Comparison of ENCODE assay signal across 8 cellular contexts in the genomic region with DNA sequence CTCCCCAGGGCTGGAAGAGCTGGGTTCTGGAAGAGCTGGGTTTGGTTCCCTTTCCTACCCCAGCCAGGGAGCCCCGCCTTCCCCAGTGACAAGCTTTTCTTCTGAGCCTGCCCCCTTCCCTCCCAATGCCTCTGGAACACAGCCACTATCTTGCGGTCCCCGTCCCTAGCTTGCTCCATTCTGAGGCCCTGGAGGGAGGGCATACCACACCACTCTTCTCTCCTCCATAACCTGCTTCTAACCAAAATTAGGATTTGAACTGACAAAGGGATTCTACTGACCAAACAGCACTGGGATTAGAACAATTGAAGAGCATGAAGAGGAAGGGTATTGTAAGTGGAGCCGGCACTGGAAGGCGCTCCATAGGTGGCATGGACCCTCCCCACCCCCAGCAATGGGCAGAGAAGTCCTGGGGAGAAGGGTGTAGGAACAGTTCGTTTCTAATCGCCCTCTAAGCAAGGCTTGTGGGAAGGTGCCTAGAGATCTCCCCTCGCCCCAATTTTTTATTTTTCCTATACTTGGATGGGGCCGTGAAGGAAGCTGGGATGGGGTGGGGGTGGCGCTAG. TPM values are rescaled to one million over a fixed set of nuclear protein-coding genes. Genes with fewer than 3 reads are reported as not detected.
DNase-seq lines count a peak whose midpoint lies in the region; ATAC-seq and TF ChIP-seq lines count a peak whose summit lies in the region.

No MANE protein-coding gene starts in this region.

- ATAC-seq in GM19023 (IDR thresholded peaks at IDR 0.05; ENCODE audit: unreplicated experiment) (no peak), HG02973 (IDR thresholded peaks at IDR 0.05; ENCODE audit: unreplicated experiment) (no peak)

- WGBS in suprapubic skin, result 4% methylated on average over 10 of the region's 10 CpGs

- no peaks in the 10 kb centered on the region for H3K27me3 ChIP-seq in duodenal mucosa (ENCODE audit: control insufficient read depth in 1 of 2, insufficient read depth in 2 of 2, low read length in 2 of 2)
- no peaks in the 10 kb centered on the region for H3K27me3 ChIP-seq in suprapubic skin

- H3K9ac ChIP-seq in duodenal mucosa (ENCODE audit: low read depth in 1 of 2, low read length in 2 of 2), result peak overlapping the region; percentile 61 to 86

- H3K9me3 ChIP-seq in duodenal mucosa (ENCODE audit: control insufficient read depth in 1 of 2, low read length in 2 of 2) (no peaks in the 10 kb centered on the region), suprapubic skin (no peaks in the 10 kb centered on the region)

- DNase-seq in AG20443 (ENCODE audit: low spot score), result peak; percentile 90
- DNase-seq in H4 (ENCODE audit: low spot score), result peak; percentile 71
- DNase-seq in SK-MEL-5 (ENCODE audit: low read depth, low spot score), result peak; percentile 42
- DNase-seq in medulla oblongata (ENCODE audit: extremely low spot score), result peak; percentile 61
- peak in 1 of 2 donors; percentile 82 for DNase-seq in suprapubic skin (ENCODE audit: low spot score in 2 of 2)

- H3K36me3 ChIP-seq in duodenal mucosa (ENCODE audit: control insufficient read depth in 1 of 2, insufficient read depth in 2 of 2, low read length in 2 of 2) (peaks cover 0 to 9% of the 10 kb centered on the region in 2 donors), suprapubic skin (peaks cover 11% of the 10 kb centered on the region)

- H3K4me1 ChIP-seq in duodenal mucosa (ENCODE audit: control insufficient read depth in 1 of 2, insufficient read depth in 2 of 2, low read length in 2 of 2) (peaks cover 21 to 25% of the 10 kb centered on the region in 2 donors), suprapubic skin (peaks cover 40% of the 10 kb centered on the region)

- H3K27ac ChIP-seq in duodenal mucosa (ENCODE audit: low read depth, low read length) (peak overlapping the region; percentile 24), suprapubic skin (peak overlapping the region; percentile 81)

- in situ Hi-C loops in SK-MEL-5 (cut with HindIII; ENCODE audit: low pct_unique_long_range_greater_than_20kb, low sequenced_read_pairs), result no loop called here

- no peak for TF ChIP-seq EP300 in suprapubic skin (IDR thresholded peaks at IDR 0.05)

- TF ChIP-seq POLR2A in suprapubic skin (IDR thresholded peaks at IDR 0.05), result no peak

- TF ChIP-seq CTCF in suprapubic skin (IDR thresholded peaks at IDR 0.05), result no peak

- H3K4me3 ChIP-seq in duodenal mucosa (ENCODE audit: low read depth in 1 of 2, low read length in 2 of 2) (peak overlapping the region; percentile 82 to 84), suprapubic skin (peak overlapping the region; percentile 83)

RNA-seq across cellular contexts. Expression of a gene that starts 0.7 kb away (rescaled TPM):
- 10.7 and 14.7 TPM in 2 replicates for total RNA-seq in H4 (2014; rRNA removed; shearing (Covaris generic))
- total RNA-seq in SK-MEL-5 (2014; rRNA removed; shearing (Covaris generic)), result 20.9 and 21.4 TPM in 2 replicates
- 20.8 and 27.5 TPM in 2 replicates for polyA plus RNA-seq in SK-MEL-5 (2015; cell fraction: cytosol; rRNA removed)
- polyA plus RNA-seq in SK-MEL-5 (2015; cell fraction: nucleus; rRNA removed), result 30.1 and 34.7 TPM in 2 replicates
- 10 to 100 TPM in 1 of 4 donors, 1 to 10 TPM in 3; 8.9 to 11.8 (median 9.5) TPM for total RNA-seq in suprapubic skin

RNA-seq across cellular contexts. Expression of a gene that starts 51.8 kb away (rescaled TPM):
- total RNA-seq in H4 (2014; rRNA removed; shearing (Covaris generic)), result 13.8 and 14.2 TPM in 2 replicates
- total RNA-seq in SK-MEL-5 (2014; rRNA removed; shearing (Covaris generic)), result 12.5 and 14.3 TPM in 2 replicates
- 19.8 and 21.5 TPM in 2 replicates for polyA plus RNA-seq in SK-MEL-5 (2015; cell fraction: cytosol; rRNA removed)
- 8.0 and 8.9 TPM in 2 replicates for polyA plus RNA-seq in SK-MEL-5 (2015; cell fraction: nucleus; rRNA removed)
- 1 to 10 TPM in 2 of 4 donors, under 1 TPM in 2; 0.13 to 1.8 (median 0.93) TPM for total RNA-seq in suprapubic skin
